ENCODE assay signal across 11 cellular contexts in the genomic region with DNA sequence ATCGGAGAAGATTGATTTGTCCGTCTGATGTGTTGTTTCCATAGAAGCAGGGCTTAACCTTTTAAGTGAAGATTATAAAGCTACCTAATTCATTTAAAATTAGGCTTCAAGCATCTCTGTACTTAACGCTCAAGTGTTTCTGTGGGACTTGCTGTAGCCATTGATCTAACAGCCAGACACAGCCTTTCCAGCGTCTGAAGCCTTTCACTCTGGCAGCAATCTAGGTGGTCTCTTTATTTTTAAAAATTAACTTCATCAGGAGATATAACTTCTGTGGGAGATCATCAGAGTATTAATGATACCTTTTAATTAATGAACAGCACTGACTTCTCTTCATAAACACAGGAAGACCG.
A peak's percentile ranks its signal among the peaks of the same experiment; 100 is the strongest.
DNase-seq lines count a peak whose midpoint lies in the region; ATAC-seq, FAIRE-seq and TF ChIP-seq lines count a peak whose summit lies in the region.
"Had no signal": no experiment of that assay in that cellular context is flagged by ENCODE, and none has a peak within 500 bp of the region (broad histone marks: within the 10 kb centered on the region; RNA-seq: fewer than 3 reads in every experiment).

No MANE protein-coding gene starts in this region.

- no peaks in the 10 kb centered on the region for H3K9me3 Mint-ChIP-seq in activated CD4-positive, alpha-beta memory T cell treated with anti-CD3 and anti-CD28 coated beads for 36 hours

- intact Hi-C loops in PC-3 (cut with micrococcal nuclease), result loop anchor here (1.0 kb wide), 1 partner anchor 68 kb away; no protein-coding TSS in a partner anchor
- intact Hi-C loops in psoas muscle (cut with DNase I), result loop anchor here (2.0 to 5.0 kb wide), 3 partner anchors 68 to 278 kb away; a partner anchor contains a TSS
- intact Hi-C loops in activated CD4-positive, alpha-beta memory T cell treated with anti-CD3 and anti-CD28 coated beads for 36 hours (cut with micrococcal nuclease), result loop anchor here (1.0 kb wide), 2 partner anchors 68 to 279 kb away; a partner anchor contains a TSS

- no peak overlapping the region for H3K27ac Mint-ChIP-seq in activated CD4-positive, alpha-beta memory T cell treated with anti-CD3 and anti-CD28 coated beads for 36 hours

- ATAC-seq in GM19023 (IDR thresholded peaks at IDR 0.05; ENCODE audit: unreplicated experiment) (peak; percentile 10), PC-3 (no peak), psoas muscle (no peak), HG02623 (IDR thresholded peaks at IDR 0.05; ENCODE audit: unreplicated experiment) (no peak)

- H3K4me1 Mint-ChIP-seq in activated CD4-positive, alpha-beta memory T cell treated with anti-CD3 and anti-CD28 coated beads for 36 hours (ENCODE audit: low read depth), result peaks cover 9% of the 10 kb centered on the region

- H3K36me3 ChIP-seq in PC-3 (ENCODE audit: low read depth, low read length) (no peaks in the 10 kb centered on the region), H1 (ENCODE audit: control insufficient read depth in 2 of 4, insufficient read depth in 4 of 4, low read length in 3 of 4) (no peaks in the 10 kb centered on the region), psoas muscle (ENCODE audit: insufficient read depth in 1 of 2, low read depth in 1 of 2) (peaks cover 2 to 17% of the 10 kb centered on the region in 2 donors)
- H3K36me3 ChIP-seq: Peyer's patch had no signal

- no peak overlapping the region for H2AK5ac ChIP-seq in H1 (ENCODE audit: low read depth, low read length)

- no peak overlapping the region for H3K4ac ChIP-seq in H1 (replicated peaks; ENCODE audit: insufficient read length, low read depth, low read length)

- POLR2A ChIA-PET in PC-3 (lab: Charles Lee; ENCODE audit: unreplicated experiment), result no interaction called here
- POLR2A ChIA-PET in H1 (lab: Charles Lee; ENCODE audit: partially characterized antibody), result interaction anchor here (0.6 to 2.2 kb wide), 6 partner anchors 9 to 91 kb away, joined by 3 to 9 read pairs (median 4); no protein-coding TSS in a partner anchor
- POLR2A ChIA-PET in activated CD4-positive, alpha-beta memory T cell treated with anti-CD3 and anti-CD28 coated beads for 36 hours (lab: Charles Lee), result no interaction called here

- H3K23me2 ChIP-seq in H1 (ENCODE audit: low read depth, low read length), result peaks cover 10% of the 10 kb centered on the region

- no peaks in the 10 kb centered on the region for H4K20me1 ChIP-seq in PC-3 (ENCODE audit: low read length)
- no peaks in the 10 kb centered on the region for H4K20me1 ChIP-seq in H1 (replicated peaks in 1 of 2; ENCODE audit: control insufficient read depth in 1 of 2, insufficient read depth in 2 of 2, low read length in 2 of 2)

- no peaks in the 10 kb centered on the region for H3K9me2 ChIP-seq in PC-3 (replicated peaks; ENCODE audit: low read length)

- no peak for DNase-seq in PC-3
- peak in 1 of 2 experiments; percentile 17 for DNase-seq in H1 (ENCODE audit: low read depth in 1 of 2, low spot score in 2 of 2)
- no peak for DNase-seq in psoas muscle
- no peak for DNase-seq in caudate nucleus (lab: John Stamatoyannopoulos, UW)
- no peak for DNase-seq in HT-29 (ENCODE audit: low spot score)
- DNase-seq in activated CD4-positive, alpha-beta memory T cell treated with anti-CD3 and anti-CD28 coated beads for 36 hours, result no peak
- DNase-seq: NCI-H1417 treated with DMSO at 0.1 percent for 48 hours had no signal

- no peak overlapping the region for H3K56ac ChIP-seq in H1 (replicated peaks; ENCODE audit: insufficient read length, low read depth, low read length)

- H3K36me3 Mint-ChIP-seq in activated CD4-positive, alpha-beta memory T cell treated with anti-CD3 and anti-CD28 coated beads for 36 hours, result no peaks in the 10 kb centered on the region

- H3K4me3 Mint-ChIP-seq in activated CD4-positive, alpha-beta memory T cell treated with anti-CD3 and anti-CD28 coated beads for 36 hours, result no peak overlapping the region

- peak overlapping the region; percentile 85 for H3K4me2 ChIP-seq in PC-3 (ENCODE audit: low read length)
- peak overlapping the region; percentile 83 to 96; a peak in 2 of 4 replicates for H3K4me2 ChIP-seq in H1 (ENCODE audit: insufficient read depth in 1 of 2, low read depth in 2 of 2, low read length in 2 of 2)

- H3K27ac ChIP-seq in PC-3 (ENCODE audit: low read length), result no peak overlapping the region
- no peak overlapping the region for H3K27ac ChIP-seq in H1 (ENCODE audit: low read depth, low read length)
- no peak overlapping the region for H3K27ac ChIP-seq in psoas muscle
- H3K27ac ChIP-seq in caudate nucleus (ENCODE audit: low read depth, low read length), result no peak overlapping the region
- H3K27ac ChIP-seq: heart left ventricle, Peyer's patch had no signal

- no peaks in the 10 kb centered on the region for H3F3A ChIP-seq in PC-3 (ENCODE audit: low read length, unreplicated experiment)

- no peak overlapping the region for H2BK12ac ChIP-seq in H1 (ENCODE audit: low read depth, low read length)

- no peak overlapping the region for H3K18ac ChIP-seq in H1 (ENCODE audit: extremely low read depth, low read length)

- no peak overlapping the region for H3K14ac ChIP-seq in H1 (ENCODE audit: insufficient read length)

- no peaks in the 10 kb centered on the region for H3K79me1 ChIP-seq in H1 (ENCODE audit: low read depth, low read length)

- H4K5ac ChIP-seq in H1 (ENCODE audit: insufficient read length, low read depth, low read length), result no peak overlapping the region

- H3K27me3 ChIP-seq in PC-3 (ENCODE audit: low read length) (no peaks in the 10 kb centered on the region), H1 (replicated peaks in 1 of 4; ENCODE audit: control insufficient read depth in 3 of 4, extremely low read depth in 1 of 4, insufficient read depth in 3 of 4, low read length in 3 of 4) (peaks cover 7 to 23% (median 19%) of the 10 kb centered on the region in 4 experiments), psoas muscle (ENCODE audit: insufficient read depth in 3 of 3, low read length in 2 of 3) (peaks cover 0 to 31% (median 2%) of the 10 kb centered on the region in 3 donors)
- H3K27me3 ChIP-seq: Peyer's patch had no signal

- no peak overlapping the region for H3K23ac ChIP-seq in H1 (ENCODE audit: insufficient read length)

- no peaks in the 10 kb centered on the region for H3K4me1 ChIP-seq in PC-3 (ENCODE audit: insufficient read depth, low read length)
- peaks cover 4 to 7% (median 5%) of the 10 kb centered on the region in 4 experiments; a peak in 6 of 7 replicates for H3K4me1 ChIP-seq in H1 (replicated peaks in 1 of 4; ENCODE audit: control insufficient read depth in 3 of 4, insufficient read depth in 4 of 4, low read length in 3 of 4)
- H3K4me1 ChIP-seq in psoas muscle, result peaks cover 13% of the 10 kb centered on the region

- WGBS in H1 (ENCODE audit: extremely low coverage in 1 of 2, insufficient coverage in 1 of 2, insufficient read length in 1 of 2, insufficient replicate concordance in 2 of 2, low coverage in 1 of 2, low lambda C conversion rate in 2 of 2, missing lambda C conversion rate in 1 of 2), 2 experiments, result 42% methylated on average over 5 of the region's 5 CpGs; no CpG with 5 or more reads in 1 of the 2 experiments
- WGBS in psoas muscle, 3 donors, result 23 to 26% (median 26%) methylated on average over 5 of the region's 5 CpGs

- no TSS peak for BruUV-seq in PC-3 (replicated peaks; lab: Mats Ljungman, UMichigan)

- no peak overlapping the region for H2BK5ac ChIP-seq in H1 (ENCODE audit: low read depth, low read length)

- H3K9me3 ChIP-seq in PC-3 (ENCODE audit: low read length) (no peaks in the 10 kb centered on the region), H1 (ENCODE audit: insufficient read depth in 2 of 2, low read depth in 1 of 2, low read length in 1 of 2) (no peaks in the 10 kb centered on the region), psoas muscle (no peaks in the 10 kb centered on the region)
- H3K9me3 ChIP-seq: heart left ventricle, Peyer's patch had no signal

- H2BK20ac ChIP-seq in H1 (ENCODE audit: low read length), result no peak overlapping the region

- H3K27me3 Mint-ChIP-seq in activated CD4-positive, alpha-beta memory T cell treated with anti-CD3 and anti-CD28 coated beads for 36 hours, result peaks cover 37% of the 10 kb centered on the region

- H4K8ac ChIP-seq in H1 (ENCODE audit: extremely low read depth, insufficient read depth, low read length), result no peak overlapping the region

- peak overlapping the region; percentile 69; the same call in 1 of the 2 replicates for H2AFZ ChIP-seq in PC-3 (ENCODE audit: low read length)
- H2AFZ ChIP-seq in H1 (ENCODE audit: low read length), result no peak overlapping the region

- no peak overlapping the region for H4K91ac ChIP-seq in H1 (replicated peaks; ENCODE audit: insufficient read length, low read length)

- H2BK15ac ChIP-seq in H1 (ENCODE audit: low read length), result no peak overlapping the region

- no peak for TF ChIP-seq EP300 in H1 (IDR thresholded peaks at IDR 0.05; ENCODE audit: borderline replicate concordance in 1 of 2, low read depth in 2 of 2, low read length in 2 of 2)

- H3K4me3 ChIP-seq in PC-3 (ENCODE audit: low read length) (peak overlapping the region; percentile 58; the same call in 1 of the 2 replicates), H1 (ENCODE audit: extremely low read depth in 1 of 4, insufficient read depth in 2 of 4, low read depth in 3 of 4, low read length in 4 of 4) (peak overlapping the region in 1 of 4 experiments; percentile 61; a peak in 2 of 8 replicates), psoas muscle (peak overlapping the region; percentile 59)

- no peak for FAIRE-seq in H1 (lab: Jason Lieb, UNC)

- TF ChIP-seq RAD21 in H1 (IDR thresholded peaks at IDR 0.05 in 1 of 2, conservative IDR thresholded peaks at IDR 0.05 in 1 of 2; ENCODE audit: low read depth in 2 of 2, low read length in 2 of 2), result no peak

- no peak overlapping the region for H2BK120ac ChIP-seq in H1 (replicated peaks; ENCODE audit: low read depth, low read length)

- TF ChIP-seq CTCF in PC-3 (conservative IDR thresholded peaks at IDR 0.05; ENCODE audit: low read depth, low read length), result no peak; the same call in 1 of the 2 replicates
- no peak for TF ChIP-seq CTCF in H1 (IDR thresholded peaks at IDR 0.05; ENCODE audit: control extremely low read depth in 1 of 3, insufficient read depth in 1 of 3, low read depth in 1 of 3, low read length in 3 of 3)
- no peak for TF ChIP-seq CTCF in psoas muscle (IDR thresholded peaks at IDR 0.05)

- TF ChIP-seq POLR2A in H1 (IDR thresholded peaks at IDR 0.05; ENCODE audit: control extremely low read depth in 1 of 2, low read depth in 2 of 2, low read length in 2 of 2), result no peak

- H3K9ac ChIP-seq in PC-3 (ENCODE audit: low read length) (no peak overlapping the region), H1 (replicated peaks in 1 of 4; ENCODE audit: extremely low read depth in 1 of 4, low read depth in 3 of 4, low read length in 3 of 4) (no peak overlapping the region)

- CTCF ChIA-PET in PC-3 (lab: Charles Lee) (interaction anchor here (1.9 kb wide), 1 partner anchor 69 kb away, joined by 16 read pairs; no protein-coding TSS in a partner anchor), H1 (lab: Charles Lee; ENCODE audit: partially characterized antibody) (interaction anchor here (0.6 to 10.7 kb wide), 38 partner anchors 9 to 676 kb away, joined by 3 to 147 read pairs (median 5); no protein-coding TSS in a partner anchor)
- CTCF ChIA-PET in activated CD4-positive, alpha-beta memory T cell treated with anti-CD3 and anti-CD28 coated beads for 36 hours (lab: Charles Lee), result interaction anchor here (0.6 to 5.9 kb wide), 21 partner anchors 8 to 755 kb away, joined by 3 to 114 read pairs (median 5); a partner anchor contains a TSS

- H3K79me2 ChIP-seq in PC-3 (ENCODE audit: low read length), result no peaks in the 10 kb centered on the region
- no peaks in the 10 kb centered on the region for H3K79me2 ChIP-seq in H1 (ENCODE audit: control insufficient read depth in 1 of 2, insufficient read depth in 2 of 2, low read length in 2 of 2)
